ENCODE assay signal across 7 cellular contexts in genomic region chr7:116954443-116954838, GRCh38. TPM values are rescaled to one million over a fixed set of nuclear protein-coding genes. Genes with fewer than 3 reads are reported as not detected.
DNase-seq lines count a peak whose midpoint lies in the region; ATAC-seq and TF ChIP-seq lines count a peak whose summit lies in the region.

No MANE protein-coding gene starts in this region.

- H3K36me3 ChIP-seq in SJCRH30 (no peaks in the 10 kb centered on the region; the same call in 1 of the 2 replicates), skeletal muscle tissue (ENCODE audit: control insufficient read depth in 3 of 3, insufficient read depth in 3 of 3, low read length in 3 of 3) (no peaks in the 10 kb centered on the region)

- H3K4me1 ChIP-seq in SJCRH30: 0 out of 2 replicates have a peak, but pooled peaks cover 2% of the 10 kb centered on the region
- peaks cover 18 to 27% (median 19%) of the 10 kb centered on the region in 3 donors for H3K4me1 ChIP-seq in skeletal muscle tissue (ENCODE audit: control insufficient read depth in 3 of 3, insufficient read depth in 3 of 3, low read length in 3 of 3)

- H3K27me3 ChIP-seq in SJCRH30 (no peaks in the 10 kb centered on the region), skeletal muscle tissue (ENCODE audit: control insufficient read depth in 3 of 3, insufficient read depth in 3 of 3, low read length in 3 of 3) (no peaks in the 10 kb centered on the region)

- ATAC-seq in GM21515 (IDR thresholded peaks at IDR 0.05; ENCODE audit: unreplicated experiment): peak; percentile 2
- no peak for ATAC-seq in GM21786 (IDR thresholded peaks at IDR 0.05; ENCODE audit: unreplicated experiment)

- H3K4me3 ChIP-seq in SJCRH30 (peak overlapping the region; percentile 90), fibroblast of the aortic adventitia (ENCODE audit: low read depth, low read length) (peak overlapping the region; percentile 95), skeletal muscle tissue (ENCODE audit: low read length in 3 of 3) (peak overlapping the region; percentile 85 to 94 (median 93))

- in situ Hi-C loops in ACHN (cut with HindIII; ENCODE audit: low pct_ligation_motif_present, low pct_unique_long_range_greater_than_20kb, low sequenced_read_pairs): no loop called here

- no peak for DNase-seq in SJCRH30
- DNase-seq in fibroblast of the aortic adventitia (ENCODE audit: low read depth): no peak
- no peak for DNase-seq in ACHN
- DNase-seq in glomerular visceral epithelial cell (ENCODE audit: extremely low spot score): no peak

- no peaks in the 10 kb centered on the region for H3K9me3 ChIP-seq in SJCRH30 (replicated peaks)
- no peaks in the 10 kb centered on the region for H3K9me3 ChIP-seq in skeletal muscle tissue (ENCODE audit: control insufficient read depth in 3 of 3, low read length in 3 of 3)

- H3K27ac ChIP-seq in SJCRH30 (peak overlapping the region; percentile 82), skeletal muscle tissue (ENCODE audit: low read depth, low read length) (peak overlapping the region; percentile 98)

- H3K9ac ChIP-seq in skeletal muscle tissue (ENCODE audit: low read depth in 1 of 3, low read length in 3 of 3): peak overlapping the region; percentile 95 to 97 (median 96)

- TF ChIP-seq CTCF in fibroblast of the aortic adventitia (IDR thresholded peaks at IDR 0.05; ENCODE audit: insufficient read depth, low read length): no peak

RNA-seq across cellular contexts. Expression of gene ST7, which starts 1.1 kb away (rescaled TPM):
- total RNA-seq in SJCRH30 (2014; rRNA removed; shearing (Covaris generic)): 35.7 and 42.1 TPM in 2 replicates
- 16.4 and 22.7 TPM in 2 replicates for total RNA-seq in fibroblast of the aortic adventitia (ENCODE audit: low replicate concordance)
- 23.0 TPM for total RNA-seq in skeletal muscle tissue
